ENCODE assay signal across 3 cellular contexts in genomic region chr17:56831364-56832095, GRCh38.
TF ChIP-seq lines count a peak whose summit lies in the region.

No MANE protein-coding gene starts in this region.

TF ChIP-seq in SK-N-SH, 30 proteins besides CTCF, POLR2A, EP300 and RAD21:
- TF ChIP-seq USF2 (IDR thresholded peaks at IDR 0.05; ENCODE audit: borderline replicate concordance, low read depth, low read length) (no peak), NRF1 (IDR thresholded peaks at IDR 0.05; ENCODE audit: low read depth, low read length) (no peak), JUND (IDR thresholded peaks at IDR 0.05) (no peak), EZH2phosphoT487 (IDR thresholded peaks at IDR 0.05; ENCODE audit: borderline replicate concordance, low read depth) (no peak)

TF ChIP-seq in SK-N-SH treated with all-trans-retinoic acid at 6 μM for 48 hours, 23 proteins besides CTCF, POLR2A, EP300 and RAD21:
- no peak for TF ChIP-seq TSHZ2 (CRISPR knock-in tag; IDR thresholded peaks at IDR 0.05)
- no peak for TF ChIP-seq PATZ1 (CRISPR knock-in tag; IDR thresholded peaks at IDR 0.05; ENCODE audit: borderline replicate concordance)
- TF ChIP-seq BACH2 (CRISPR knock-in tag; IDR thresholded peaks at IDR 0.05; ENCODE audit: borderline replicate concordance) = no peak
- no peak for TF ChIP-seq ESRRG (CRISPR knock-in tag; IDR thresholded peaks at IDR 0.05)
- TF ChIP-seq ZNF8 (CRISPR knock-in tag; IDR thresholded peaks at IDR 0.05) = no peak
- TF ChIP-seq CREB5 (CRISPR knock-in tag; IDR thresholded peaks at IDR 0.05; ENCODE audit: low read depth) = no peak
- no peak for TF ChIP-seq ZC3H10 (CRISPR knock-in tag; IDR thresholded peaks at IDR 0.05)
- no peak for TF ChIP-seq TCF4 (CRISPR knock-in tag; IDR thresholded peaks at IDR 0.05; ENCODE audit: borderline replicate concordance)
- no peak for TF ChIP-seq POU6F1 (CRISPR knock-in tag; IDR thresholded peaks at IDR 0.05; ENCODE audit: borderline replicate concordance, low read depth)
- TF ChIP-seq TOX (CRISPR knock-in tag; IDR thresholded peaks at IDR 0.05; ENCODE audit: borderline replicate concordance) = no peak
- TF ChIP-seq CSRNP3 (CRISPR knock-in tag; IDR thresholded peaks at IDR 0.05) = no peak
- TF ChIP-seq CSDC2 (CRISPR knock-in tag; IDR thresholded peaks at IDR 0.05) = no peak
- no peak for TF ChIP-seq OSR1 (CRISPR knock-in tag; IDR thresholded peaks at IDR 0.05)
- TF ChIP-seq ZNF565 (CRISPR knock-in tag; conservative IDR thresholded peaks at IDR 0.05; ENCODE audit: low read depth) = no peak
- TF ChIP-seq SNAI2 (CRISPR knock-in tag; IDR thresholded peaks at IDR 0.05) = no peak
- TF ChIP-seq ZFP3 (CRISPR knock-in tag; IDR thresholded peaks at IDR 0.05) = no peak
TF ChIP-seq in SK-N-SH treated with all-trans-retinoic acid at 6 μM for 48 hours: peak in this region for 0.

TF ChIP-seq in H1, 55 proteins besides CTCF, POLR2A, EP300 and RAD21:
- no peak for TF ChIP-seq POU5F1 (IDR thresholded peaks at IDR 0.05; ENCODE audit: low read depth, low read length)
- no peak for TF ChIP-seq BRCA1 (IDR thresholded peaks at IDR 0.05; ENCODE audit: low read depth, low read length)
